In the genomic region with DNA sequence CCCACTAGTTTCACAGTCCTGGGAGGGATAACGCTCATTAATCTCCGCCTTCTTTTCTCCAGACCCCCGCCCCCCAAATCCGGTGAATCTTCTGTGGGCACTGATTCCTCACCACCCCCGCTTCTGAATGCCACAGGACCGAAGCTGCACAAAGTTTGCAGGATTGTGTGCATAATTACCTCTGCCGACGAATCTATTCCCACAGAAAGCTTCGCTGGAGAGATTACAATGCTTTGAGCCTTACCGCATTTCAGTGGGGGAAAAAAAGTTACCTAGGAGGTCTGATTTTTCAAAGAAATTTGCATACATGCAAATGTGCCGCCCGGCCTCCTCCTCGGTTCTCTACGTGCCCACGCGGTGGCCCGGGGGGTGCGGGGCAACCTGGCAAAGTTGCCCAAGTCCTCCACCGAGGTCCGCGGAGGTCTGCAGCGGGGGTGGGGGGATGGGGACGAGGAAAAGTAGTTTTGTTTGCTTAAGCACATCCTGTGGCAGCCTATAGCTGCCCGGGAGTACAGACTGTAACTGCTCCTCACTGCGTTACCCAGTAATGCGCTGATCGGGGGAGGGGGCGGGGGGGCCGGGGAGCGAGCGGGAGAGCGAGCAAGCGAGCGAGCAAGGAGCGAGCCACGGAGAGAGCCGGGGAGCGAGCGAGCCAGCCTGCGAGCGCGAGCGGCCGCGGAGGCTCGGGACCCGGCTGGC, we compare ENCODE assay signal across 8 cellular contexts. TPM values are rescaled to one million over a fixed set of nuclear protein-coding genes. Genes with fewer than 3 reads are reported as not detected.
DNase-seq lines count a peak whose midpoint lies in the region; ATAC-seq lines count a peak whose summit lies in the region.

No MANE protein-coding gene starts in this region.

- no peak overlapping the region for H4K12ac ChIP-seq in trophoblast cell (ENCODE audit: low read depth, low read length)

- H2AK5ac ChIP-seq in trophoblast cell (ENCODE audit: low read length), result no peak overlapping the region

- no peaks in the 10 kb centered on the region for H3K79me2 ChIP-seq in trophoblast cell (ENCODE audit: control insufficient read depth, insufficient read depth, low read length, poor library complexity)

- no peak overlapping the region for H2BK120ac ChIP-seq in trophoblast cell (ENCODE audit: insufficient read depth, low read length, poor library complexity)

- no peak overlapping the region for H3K23ac ChIP-seq in trophoblast cell (ENCODE audit: low read length)

- peak; percentile 55 for DNase-seq in NCI-H345 (lab: John Stamatoyannopoulos, UW)
- DNase-seq in NCI-H345 treated with DMSO at 0.1 percent for 48 hours (lab: John Stamatoyannopoulos, UW; ENCODE audit: unreplicated experiment), result no peak
- DNase-seq in SHP77 treated with DMSO at 0.1 percent for 48 hours (lab: John Stamatoyannopoulos, UW), result peak; percentile 50
- DNase-seq in activated naive CD8-positive, alpha-beta T cell treated with anti-CD3 and anti-CD28 coated beads, Interleukin-2, amount 50 U/mL, for 16 hours (ENCODE audit: low read depth, low spot score), result peak; percentile 16
- DNase-seq in left cardiac atrium, result peak; percentile 55
- DNase-seq in trophoblast cell, result peak; percentile 4 to 34
- no peak for DNase-seq in NCI-H187 treated with DMSO at 0.1 percent for 48 hours (lab: John Stamatoyannopoulos, UW)

- H2AFZ ChIP-seq in trophoblast cell (ENCODE audit: insufficient read depth, low read length, poor library complexity), result no peak overlapping the region

- no peak overlapping the region for H2BK12ac ChIP-seq in trophoblast cell (ENCODE audit: low read length)

- H3K18ac ChIP-seq in trophoblast cell (ENCODE audit: low read length), result no peak overlapping the region

- no peak overlapping the region for H3K27ac ChIP-seq in trophoblast cell (ENCODE audit: low read depth, low read length)

- H3K79me1 ChIP-seq in trophoblast cell (ENCODE audit: low read length), result no peaks in the 10 kb centered on the region

- no peaks in the 10 kb centered on the region for H3K36me3 ChIP-seq in trophoblast cell (ENCODE audit: control insufficient read depth in 1 of 2, insufficient read depth in 2 of 2, low read length in 2 of 2)

- H3K9me3 ChIP-seq in trophoblast cell (ENCODE audit: insufficient read depth, low read depth, low read length), result peaks cover 2% of the 10 kb centered on the region

- H4K91ac ChIP-seq in trophoblast cell (ENCODE audit: low read depth, low read length), result no peak overlapping the region

- H4K8ac ChIP-seq in trophoblast cell (ENCODE audit: low read depth, low read length), result no peak overlapping the region

- intact Hi-C loops in left cardiac atrium (cut with DNase I), result loop anchor here in 1 of 2 donors (5.0 kb wide), 1 partner anchor 101 kb away; no protein-coding TSS in a partner anchor

- H3K4ac ChIP-seq in trophoblast cell (ENCODE audit: low read depth, low read length), result no peak overlapping the region

- H3K4me3 ChIP-seq in trophoblast cell (ENCODE audit: low read depth, low read length), result no peak overlapping the region

- H3K9ac ChIP-seq in trophoblast cell (ENCODE audit: low read length), result no peak overlapping the region

- no CpG with 5 or more reads among the region's 47 CpGs for WGBS in trophoblast cell (ENCODE audit: extremely low coverage, insufficient coverage, insufficient read length)

- H2BK5ac ChIP-seq in trophoblast cell (ENCODE audit: low read depth, low read length, poor library complexity), result no peak overlapping the region

- H3K14ac ChIP-seq in trophoblast cell (ENCODE audit: low read length), result no peak overlapping the region

- H3K27me3 ChIP-seq in trophoblast cell (ENCODE audit: insufficient read depth, low read length), result peaks cover 35% of the 10 kb centered on the region

- peaks cover 6 to 11% of the 10 kb centered on the region in 2 experiments for H3K4me1 ChIP-seq in trophoblast cell (ENCODE audit: control insufficient read depth in 1 of 2, insufficient read depth in 2 of 2, low read length in 2 of 2)

- peak; percentile 0 to 1 for ATAC-seq in left cardiac atrium
- no peak for ATAC-seq in GM21515 (IDR thresholded peaks at IDR 0.05; ENCODE audit: unreplicated experiment)

- H3K4me2 ChIP-seq in trophoblast cell (ENCODE audit: low read length), result peak overlapping the region; percentile 98

RNA-seq across cellular contexts. Expression of gene NFIA, which starts 0.6 kb away (rescaled TPM):
- 10 to 100 TPM; 94.1 to 97.8 TPM for total RNA-seq in left cardiac atrium
- polyA plus RNA-seq in trophoblast cell (2013), result 0.12 and 0.23 TPM in 2 replicates

Comparison
In these comparisons a context has a peak if more than half of its experiments do, and no peak if none do; other contexts are left out.
1. DNase-seq: peak in NCI-H345 (single experiment), SHP77 treated with DMSO at 0.1 percent for 48 hours (single experiment), activated naive CD8-positive, alpha-beta T cell treated with anti-CD3 and anti-CD28 coated beads, Interleukin-2, amount 50 U/mL, for 16 hours (single experiment), left cardiac atrium (single experiment) and trophoblast cell (2 of 2); none in NCI-H345 treated with DMSO at 0.1 percent for 48 hours (single experiment) and NCI-H187 treated with DMSO at 0.1 percent for 48 hours (single experiment).